ENCODE assay signal across 25 cellular contexts in the genomic region with DNA sequence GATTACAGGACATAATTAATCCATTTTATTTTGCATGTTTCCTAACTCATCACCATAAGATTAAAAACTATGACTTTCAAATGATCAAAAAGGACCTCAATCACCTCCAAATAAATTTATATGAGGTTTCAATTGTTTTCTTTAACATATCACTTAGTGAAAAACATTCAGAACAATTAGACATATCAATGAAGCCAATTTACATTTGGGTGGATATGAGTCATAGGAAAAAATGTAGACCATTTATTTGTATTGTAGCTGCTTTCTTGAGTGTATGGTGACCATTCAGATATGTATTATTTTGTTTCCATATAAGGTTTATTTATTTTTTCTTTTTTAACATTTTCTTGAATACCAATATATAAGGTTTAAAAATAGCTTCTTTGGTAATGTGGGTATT. TPM values are rescaled to one million over a fixed set of nuclear protein-coding genes. Genes with fewer than 3 reads are reported as not detected.
DNase-seq lines count a peak whose midpoint lies in the region; ATAC-seq and TF ChIP-seq lines count a peak whose summit lies in the region.
"Had no signal": no experiment of that assay in that cellular context is flagged by ENCODE, and none has a peak within 500 bp of the region (broad histone marks: within the 10 kb centered on the region; RNA-seq: fewer than 3 reads in every experiment).

No MANE protein-coding gene starts in this region.

- no peaks in the 10 kb centered on the region for H3K4me1 Mint-ChIP-seq in type B pancreatic cell (ENCODE audit: unreplicated experiment)

- DNase-seq in HCT116 (ENCODE audit: low read depth, low spot score) (no peak), astrocyte of the hippocampus (ENCODE audit: low read depth, low spot score) (peak; percentile 23), fibroblast of peridontal ligament (ENCODE audit: extremely low read depth) (peak; percentile 61), upper lobe of right lung (no peak), BE2C (no peak), MG63 (no peak), type B pancreatic cell (ENCODE audit: extremely low spot score, unreplicated experiment) (no peak)
- DNase-seq: activated CD4-positive, alpha-beta memory T cell treated with anti-CD3 and anti-CD28 coated beads, Interleukin-2, amount 10 ng/mL, durations not matched to agents 7 days and 5 days; activated effector memory CD4-positive, alpha-beta T cell treated with Interleukin-2 at 50 U/mL for 16 hours; activated naive CD8-positive, alpha-beta T cell treated with anti-CD3 and anti-CD28 coated beads, Interleukin-2, amount 10 ng/mL, durations not matched to agents 7 days and 5 days; CD4-positive, alpha-beta memory T cell; foreskin keratinocyte; GOT3; KBM-7; lower lobe of right lung; NCI-H146; NCI-H2171 treated with DMSO at 0.1 percent for 48 hours; NCI-H526 treated with DMSO at 0.1 percent for 48 hours; stimulated activated CD4-positive, alpha-beta T cell treated with anti-CD3 and anti-CD28 coated beads, Interleukin-1b, Interleukin-23, amount 100 ng/mL, for 48 hours; substantia nigra; SW 1271 had no signal

- H3K9me2 ChIP-seq in HCT116 (ENCODE audit: insufficient read depth): no peaks in the 10 kb centered on the region

- CTCF ChIA-PET in HCT116 (lab: Charles Lee): interaction anchor here (2.0 to 2.9 kb wide), 2 partner anchors 8 to 12 kb away, joined by 8 to 17 read pairs; no protein-coding TSS in a partner anchor

- peak overlapping the region; percentile 8 for H2AFZ ChIP-seq in HCT116 (ENCODE audit: low read depth, low read length, poor library complexity, severe bottlenecking)

- no peak overlapping the region for H3K27ac Mint-ChIP-seq in type B pancreatic cell
- H3K27ac Mint-ChIP-seq: activated CD4-positive, alpha-beta memory T cell treated with anti-CD3 and anti-CD28 coated beads, Interleukin-2, amount 10 ng/mL, durations not matched to agents 7 days and 5 days; activated naive CD8-positive, alpha-beta T cell treated with anti-CD3 and anti-CD28 coated beads, Interleukin-2, amount 10 ng/mL, durations not matched to agents 7 days and 5 days; CD4-positive, alpha-beta memory T cell; dendritic cell treated with granulocyte-macrophage colony-stimulating factor and Interleukin-4, amounts not matched to agents 40 ng/mL and 50 ng/mL, for 4 days; progenitor cell of endocrine pancreas had no signal

- no peak for TF ChIP-seq POLR2A in HCT116 (IDR thresholded peaks at IDR 0.05; ENCODE audit: borderline replicate concordance, extremely low read depth, insufficient read depth, insufficient read length)

- intact Hi-C loops in HCT116 (cut with micrococcal nuclease): no loop called here
- intact Hi-C loops in upper lobe of right lung (cut with DNase I): no loop called here

- POLR2A ChIA-PET in HCT116 (lab: Charles Lee): interaction anchor here (1.4 to 1.6 kb wide), 2 partner anchors 12 to 14 kb away, joined by 4 to 5 read pairs; a partner anchor contains a TSS

- RAD21 ChIA-PET in HCT116 (lab: Charles Lee; ENCODE audit: low non-redundant PET in 1 of 2, low total read pairs in 2 of 2, uncharacterized antibody in 2 of 2, unreplicated experiment in 2 of 2): no interaction called here

- BruUV-seq in HCT116 (replicated peaks; lab: Mats Ljungman, UMichigan): no TSS peak

- H3K27me3 Mint-ChIP-seq in type B pancreatic cell: no peaks in the 10 kb centered on the region
- H3K27me3 Mint-ChIP-seq: activated CD4-positive, alpha-beta memory T cell treated with anti-CD3 and anti-CD28 coated beads, Interleukin-2, amount 10 ng/mL, durations not matched to agents 7 days and 5 days; activated naive CD8-positive, alpha-beta T cell treated with anti-CD3 and anti-CD28 coated beads, Interleukin-2, amount 10 ng/mL, durations not matched to agents 7 days and 5 days; CD4-positive, alpha-beta memory T cell; dendritic cell treated with granulocyte-macrophage colony-stimulating factor and Interleukin-4, amounts not matched to agents 40 ng/mL and 50 ng/mL, for 4 days had no signal

- H3K79me2 ChIP-seq in HCT116 (ENCODE audit: insufficient read depth, low read length): no peaks in the 10 kb centered on the region

- no peaks in the 10 kb centered on the region for H3K4me1 ChIP-seq in HCT116 (ENCODE audit: control insufficient read depth in 1 of 2, insufficient read depth in 2 of 2, low read length in 2 of 2)
- peaks cover 5% of the 10 kb centered on the region for H3K4me1 ChIP-seq in upper lobe of right lung
- H3K4me1 ChIP-seq in BE2C: peaks cover 5% of the 10 kb centered on the region; the same call in 1 of the 2 replicates

- no peak overlapping the region for H3K9ac ChIP-seq in HCT116 (ENCODE audit: low read length)

- TF ChIP-seq CTCF in HCT116 (IDR thresholded peaks at IDR 0.05 in 2 of 3, conservative IDR thresholded peaks at IDR 0.05 in 1 of 3; ENCODE audit: borderline replicate concordance in 1 of 3, insufficient read depth in 1 of 3, low read depth in 2 of 3, low read length in 2 of 3) (no peak), upper lobe of right lung (IDR thresholded peaks at IDR 0.05) (no peak), BE2C (IDR thresholded peaks at IDR 0.05; ENCODE audit: low read depth, low read length) (no peak), type B pancreatic cell (conservative IDR thresholded peaks at IDR 0.05) (no peak)

- no peak for TF ChIP-seq RAD21 in HCT116 (IDR thresholded peaks at IDR 0.05; ENCODE audit: low read depth)

- H3K27me3 ChIP-seq in HCT116 (ENCODE audit: insufficient read depth, low read length) (no peaks in the 10 kb centered on the region), upper lobe of right lung (no peaks in the 10 kb centered on the region), BE2C (no peaks in the 10 kb centered on the region), MG63 (no peaks in the 10 kb centered on the region)
- H3K27me3 ChIP-seq: foreskin keratinocyte had no signal

- no peak overlapping the region for H3K4me2 ChIP-seq in HCT116 (ENCODE audit: low read length)

- no peaks in the 10 kb centered on the region for H3K36me3 Mint-ChIP-seq in type B pancreatic cell
- H3K36me3 Mint-ChIP-seq: CD4-positive, alpha-beta memory T cell had no signal

- ATAC-seq in HCT116 (no peak), upper lobe of right lung (no peak)
- ATAC-seq: activated CD4-positive, CD25-positive, alpha-beta regulatory T cell treated with anti-CD3 and anti-CD28 coated beads, Interleukin-2, amount 50 U/mL, for 24 hours; foreskin keratinocyte; lower lobe of right lung had no signal

- H3K9me3 Mint-ChIP-seq in type B pancreatic cell: no peaks in the 10 kb centered on the region
- H3K9me3 Mint-ChIP-seq: activated naive CD8-positive, alpha-beta T cell treated with anti-CD3 and anti-CD28 coated beads, Interleukin-2, amount 10 ng/mL, durations not matched to agents 7 days and 5 days; CD4-positive, alpha-beta memory T cell; dendritic cell treated with granulocyte-macrophage colony-stimulating factor and Interleukin-4, amounts not matched to agents 40 ng/mL and 50 ng/mL, for 4 days had no signal

- H3K4me3 Mint-ChIP-seq in type B pancreatic cell: no peak overlapping the region
- H3K4me3 Mint-ChIP-seq: activated CD4-positive, alpha-beta memory T cell treated with anti-CD3 and anti-CD28 coated beads, Interleukin-2, amount 10 ng/mL, durations not matched to agents 7 days and 5 days; activated naive CD8-positive, alpha-beta T cell treated with anti-CD3 and anti-CD28 coated beads, Interleukin-2, amount 10 ng/mL, durations not matched to agents 7 days and 5 days; CD4-positive, alpha-beta memory T cell; dendritic cell treated with granulocyte-macrophage colony-stimulating factor and Interleukin-4, amounts not matched to agents 40 ng/mL and 50 ng/mL, for 4 days had no signal

- H3K9me3 ChIP-seq in HCT116 (ENCODE audit: control insufficient read depth in 1 of 2, insufficient read depth in 1 of 2, low read depth in 1 of 2, low read length in 2 of 2): no peaks in the 10 kb centered on the region
- H3K9me3 ChIP-seq in upper lobe of right lung: no peaks in the 10 kb centered on the region
- H3K9me3 ChIP-seq in BE2C: no peaks in the 10 kb centered on the region
- H3K9me3 ChIP-seq in MG63: no peaks in the 10 kb centered on the region
- H3K9me3 ChIP-seq: lower lobe of right lung had no signal

- H3K36me3 ChIP-seq in HCT116 (ENCODE audit: control insufficient read depth in 1 of 2, insufficient read depth in 2 of 2, low read length in 2 of 2) (no peaks in the 10 kb centered on the region), upper lobe of right lung (no peaks in the 10 kb centered on the region), BE2C (no peaks in the 10 kb centered on the region), MG63 (no peaks in the 10 kb centered on the region)
- H3K36me3 ChIP-seq: lower lobe of right lung had no signal

- no peaks in the 10 kb centered on the region for H4K20me1 ChIP-seq in HCT116 (ENCODE audit: insufficient read depth)

- H3K4me3 ChIP-seq in HCT116 (replicated peaks in 1 of 2; ENCODE audit: low read depth in 1 of 2, low read length in 2 of 2) (no peak overlapping the region), upper lobe of right lung (peak overlapping the region; percentile 41), BE2C (ENCODE audit: low read depth, low read length) (no peak overlapping the region), MG63 (no peak overlapping the region)
- H3K4me3 ChIP-seq: skin epidermis had no signal

- H3K27ac ChIP-seq in HCT116 (ENCODE audit: low read depth, low read length): no peak overlapping the region
- H3K27ac ChIP-seq in upper lobe of right lung: no peak overlapping the region
- H3K27ac ChIP-seq: foreskin keratinocyte, lower lobe of right lung, skin epidermis had no signal

TF ChIP-seq in HCT116, 20 proteins besides CTCF, POLR2A, EP300 and RAD21 (continues in another document):
- TF ChIP-seq FOSL1 (IDR thresholded peaks at IDR 0.05; ENCODE audit: low read depth): no peak
- no peak for TF ChIP-seq YY1 (IDR thresholded peaks at IDR 0.05; ENCODE audit: extremely low read depth, insufficient replicate concordance, low read depth, low read length)
- no peak for TF ChIP-seq CBX3 (IDR thresholded peaks at IDR 0.05; ENCODE audit: low read depth)
- no peak for TF ChIP-seq ZFX (IDR thresholded peaks at IDR 0.05)
- TF ChIP-seq, protein P1, sequence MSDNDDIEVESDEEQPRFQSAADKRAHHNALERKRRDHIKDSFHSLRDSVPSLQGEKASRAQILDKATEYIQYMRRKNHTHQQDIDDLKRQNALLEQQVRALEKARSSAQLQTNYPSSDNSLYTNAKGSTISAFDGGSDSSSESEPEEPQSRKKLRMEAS (IDR thresholded peaks at IDR 0.05): no peak
- TF ChIP-seq, protein P2, sequence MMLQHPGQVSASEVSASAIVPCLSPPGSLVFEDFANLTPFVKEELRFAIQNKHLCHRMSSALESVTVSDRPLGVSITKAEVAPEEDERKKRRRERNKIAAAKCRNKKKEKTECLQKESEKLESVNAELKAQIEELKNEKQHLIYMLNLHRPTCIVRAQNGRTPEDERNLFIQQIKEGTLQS (IDR thresholded peaks at IDR 0.05): no peak
- TF ChIP-seq JUND (IDR thresholded peaks at IDR 0.05): no peak
- TF ChIP-seq TCF7L2 (IDR thresholded peaks at IDR 0.05; ENCODE audit: borderline replicate concordance, extremely low read depth, insufficient read depth, insufficient read length): no peak

RNA-seq across cellular contexts. Expression of a gene that starts 13.3 kb away (rescaled TPM):
- 12.9 TPM for total RNA-seq in HCT116 (2021; ENCODE audit: unreplicated experiment)
- polyA plus RNA-seq in HCT116 (2012): 10.0 and 12.4 TPM in 2 replicates
- 24.9 TPM for total RNA-seq in upper lobe of right lung
- 6.7 TPM for polyA plus RNA-seq in BE2C (2012; ENCODE audit: insufficient read depth, insufficient read length, low read depth)
- total RNA-seq in MG63 (2014; rRNA removed; shearing (Covaris generic); ENCODE audit: low replicate concordance): 6.8 and 10.8 TPM in 2 replicates
- total RNA-seq in type B pancreatic cell (ENCODE audit: low replicate concordance): 8.8 and 9.0 TPM in 2 replicates

Comparison
In these comparisons a context has a peak if more than half of its experiments do, and no peak if none do; other contexts are left out.
1. DNase-seq: peak in astrocyte of the hippocampus (single experiment) and fibroblast of peridontal ligament (single experiment); none in HCT116 (single experiment), upper lobe of right lung (single experiment), BE2C (single experiment), MG63 (single experiment) and type B pancreatic cell (single experiment).